12 cellular contexts compared by ENCODE assay signal in the genomic region with DNA sequence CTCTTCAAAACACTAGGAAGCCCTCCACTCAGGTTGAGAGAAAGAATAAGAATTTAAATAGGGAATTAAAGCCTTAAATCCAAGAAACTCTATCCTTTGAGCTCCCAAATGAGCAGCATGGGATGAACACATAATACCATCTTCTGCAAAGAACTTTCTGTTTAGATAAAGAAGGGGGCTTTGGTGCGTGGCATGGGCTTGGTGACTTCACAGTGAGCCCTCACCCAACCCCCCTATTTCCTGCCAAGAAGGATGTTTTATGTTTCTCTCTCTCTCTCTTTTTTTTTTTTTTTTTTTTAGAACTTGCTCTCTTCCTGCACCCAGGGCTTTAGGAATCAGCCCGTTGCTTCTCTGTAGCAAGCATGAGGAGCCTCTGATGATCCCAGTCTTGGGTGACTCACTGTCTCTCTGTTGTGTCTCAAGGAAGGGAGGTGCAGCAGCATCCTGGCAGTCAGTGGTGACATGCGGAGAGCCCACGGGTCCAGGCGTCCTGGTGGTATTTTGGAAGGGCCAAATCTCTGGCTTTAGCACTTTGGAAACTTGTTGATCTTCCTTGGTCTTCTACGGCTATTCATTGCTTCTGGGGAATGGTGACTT. TPM values are rescaled to one million over a fixed set of nuclear protein-coding genes. Genes with fewer than 3 reads are reported as not detected.
DNase-seq lines count a peak whose midpoint lies in the region; ATAC-seq, FAIRE-seq and TF ChIP-seq lines count a peak whose summit lies in the region.
"Had no signal": no experiment of that assay in that cellular context is flagged by ENCODE, and none has a peak within 500 bp of the region (broad histone marks: within the 10 kb centered on the region; RNA-seq: fewer than 3 reads in every experiment).

No MANE protein-coding gene starts in this region.

- DNase-seq in GM19239 (ENCODE audit: insufficient read length, low spot score), result no peak
- peak; percentile 63 for DNase-seq in kidney tubule cell (ENCODE audit: low spot score)
- no peak for DNase-seq in breast epithelium (ENCODE audit: low spot score in 2 of 2)
- DNase-seq in HAP-1 (ENCODE audit: low spot score in 2 of 2), result no peak
- DNase-seq in HK-2 (ENCODE audit: unreplicated experiment), result no peak
- no peak for DNase-seq in NCI-H82 treated with DMSO at 0.1 percent for 48 hours (lab: John Stamatoyannopoulos, UW; ENCODE audit: unreplicated experiment)
- DNase-seq: NCI-H510A, SIG-M5 had no signal

- peak; percentile 21 for FAIRE-seq in GM19239 (lab: Jason Lieb, UNC)

- in situ Hi-C loops in HAP-1 (cut with MboI; ENCODE audit: low sequenced_read_pairs), result no loop called here

- H3K27me3 ChIP-seq in BLaER1 (no peaks in the 10 kb centered on the region), breast epithelium (no peaks in the 10 kb centered on the region), HAP-1 (ENCODE audit: low read depth) (no peaks in the 10 kb centered on the region)
- H3K27me3 ChIP-seq: ascending aorta had no signal

- H3K36me3 Mint-ChIP-seq in activated T-helper 17 cell treated with anti-CD3 and anti-CD28 coated beads, Interleukin-2, amount 50 U/mL, for 72 hours (ENCODE audit: low read depth), result peaks cover 43% of the 10 kb centered on the region

- H3K4me1 ChIP-seq in BLaER1 (peaks cover 71% of the 10 kb centered on the region), breast epithelium (no peaks in the 10 kb centered on the region), HAP-1 (no peaks in the 10 kb centered on the region)
- H3K4me1 ChIP-seq: ascending aorta had no signal

- H3K36me3 ChIP-seq in BLaER1 (peaks cover 53% of the 10 kb centered on the region), breast epithelium (no peaks in the 10 kb centered on the region), HAP-1 (replicated peaks) (no peaks in the 10 kb centered on the region)

- H3K4me1 Mint-ChIP-seq in activated T-helper 17 cell treated with anti-CD3 and anti-CD28 coated beads, Interleukin-2, amount 50 U/mL, for 72 hours, result peaks cover 7% of the 10 kb centered on the region

- H4K20me1 ChIP-seq in BLaER1, result peaks cover 52% of the 10 kb centered on the region

- no peak overlapping the region for H3K4me3 Mint-ChIP-seq in activated T-helper 17 cell treated with anti-CD3 and anti-CD28 coated beads, Interleukin-2, amount 50 U/mL, for 72 hours

- intact Hi-C loops in breast epithelium (cut with DNase I; ENCODE audit: low total_unique reads), result loop anchor here (10.0 kb wide), 1 partner anchor 668 kb away; no protein-coding TSS in a partner anchor

- TF ChIP-seq POLR2A in breast epithelium (IDR thresholded peaks at IDR 0.05), result no peak

- H3K9me3 Mint-ChIP-seq in activated T-helper 17 cell treated with anti-CD3 and anti-CD28 coated beads, Interleukin-2, amount 50 U/mL, for 72 hours, result no peaks in the 10 kb centered on the region

- H3K27ac ChIP-seq in BLaER1 (peak overlapping the region; percentile 44), breast epithelium (no peak overlapping the region)
- H3K27ac ChIP-seq: ascending aorta had no signal

- no peak overlapping the region; the same call in 1 of the 2 replicates for H3K9ac ChIP-seq in BLaER1

- no peaks in the 10 kb centered on the region for H3K27me3 Mint-ChIP-seq in activated T-helper 17 cell treated with anti-CD3 and anti-CD28 coated beads, Interleukin-2, amount 50 U/mL, for 72 hours

- H3K4me3 ChIP-seq in BLaER1 (no peak overlapping the region), breast epithelium (no peak overlapping the region), HAP-1 (no peak overlapping the region)
- H3K4me3 ChIP-seq: ascending aorta had no signal

- H3K4me2 ChIP-seq in BLaER1, result peak overlapping the region; percentile 84

- no peaks in the 10 kb centered on the region for H3K9me3 ChIP-seq in BLaER1
- H3K9me3 ChIP-seq in breast epithelium, result no peaks in the 10 kb centered on the region
- no peaks in the 10 kb centered on the region for H3K9me3 ChIP-seq in HAP-1
- H3K9me3 ChIP-seq: ascending aorta had no signal

- H3K27ac Mint-ChIP-seq in activated T-helper 17 cell treated with anti-CD3 and anti-CD28 coated beads, Interleukin-2, amount 50 U/mL, for 72 hours, result peak overlapping the region; percentile 20

- TF ChIP-seq CTCF in breast epithelium (IDR thresholded peaks at IDR 0.05), result no peak

- no peak for ATAC-seq in activated T-helper 17 cell treated with anti-CD3 and anti-CD28 coated beads, Interleukin-2, amount 50 U/mL, for 72 hours (replicated peaks)

RNA-seq across cellular contexts. Expression of gene CCK, which starts 49.1 kb away (rescaled TPM):
- not detected for total RNA-seq in activated T-helper 17 cell treated with anti-CD3 and anti-CD28 coated beads, Interleukin-2, amount 50 U/mL, for 72 hours
- not detected for total RNA-seq in breast epithelium
- total RNA-seq: ascending aorta, urinary bladder had no signal
